In the genomic region with DNA sequence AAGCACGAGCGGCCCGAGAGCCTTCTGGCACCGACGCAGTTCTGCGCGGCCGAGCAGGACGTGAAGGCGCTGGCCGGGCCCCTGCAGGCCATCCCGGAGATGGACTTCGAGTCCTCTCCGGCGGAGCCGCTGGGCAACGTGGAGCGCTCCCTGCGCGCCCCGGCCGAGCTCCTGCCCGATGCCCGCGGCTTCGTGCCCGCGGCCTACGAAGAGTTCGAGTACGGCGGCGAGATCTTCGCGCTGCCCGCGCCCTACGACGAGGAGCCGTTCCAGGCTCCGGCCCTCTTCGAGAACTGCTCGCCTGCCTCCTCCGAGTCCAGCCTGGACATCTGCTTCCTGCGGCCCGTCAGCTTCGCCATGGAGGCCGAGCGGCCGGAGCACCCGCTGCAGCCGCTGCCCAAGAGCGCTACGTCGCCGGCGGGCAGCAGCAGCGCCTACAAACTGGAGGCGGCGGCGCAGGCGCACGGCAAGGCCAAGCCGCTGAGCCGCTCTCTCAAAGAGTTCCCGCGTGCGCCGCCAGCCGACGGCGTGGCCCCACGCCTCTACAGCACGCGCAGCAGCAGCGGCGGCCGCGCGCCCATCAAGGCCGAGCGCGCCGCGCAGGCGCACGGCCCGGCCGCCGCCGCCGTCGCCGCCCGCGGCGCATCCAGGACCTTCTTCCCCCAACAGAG, we compare ENCODE assay signal across 8 cellular contexts.
DNase-seq lines count a peak whose midpoint lies in the region; ATAC-seq and TF ChIP-seq lines count a peak whose summit lies in the region.

No MANE protein-coding gene starts in this region.

- peaks cover 2% of the 10 kb centered on the region; the same call in 1 of the 3 replicates for H3K36me3 Mint-ChIP-seq in GM23338 (ENCODE audit: low read depth)

- TF ChIP-seq CTCF in GM23338 (conservative IDR thresholded peaks at IDR 0.05; ENCODE audit: low read depth in 2 of 2) (peak in 1 of 2 experiments; percentile 27; a peak in 2 of 4 replicates), choroid plexus epithelial cell (conservative IDR thresholded peaks at IDR 0.05; ENCODE audit: low read depth, low read length) (no peak), kidney epithelial cell (IDR thresholded peaks at IDR 0.05; ENCODE audit: insufficient read depth, low read length, poor library complexity, severe bottlenecking) (no peak), MM.1S (IDR thresholded peaks at IDR 0.05; ENCODE audit: low read length) (no peak)

- H3K27me3 ChIP-seq in GM23338 (ENCODE audit: insufficient read depth): peaks cover 40% of the 10 kb centered on the region
- H3K27me3 ChIP-seq in kidney epithelial cell (ENCODE audit: control insufficient read depth, insufficient read depth, low read length): peaks cover 6% of the 10 kb centered on the region
- H3K27me3 ChIP-seq in MM.1S (replicated peaks; ENCODE audit: insufficient read depth, low read length): no peaks in the 10 kb centered on the region

- no peaks in the 10 kb centered on the region; the same call in 2 of the 3 replicates for H3K4me1 Mint-ChIP-seq in GM23338

- DNase-seq in CD1c-positive myeloid dendritic cell (ENCODE audit: extremely low spot score) (peak; percentile 90), GM23338 (ENCODE audit: low spot score) (peak; percentile 94), choroid plexus epithelial cell (ENCODE audit: low read depth) (peak; percentile 88), kidney epithelial cell (ENCODE audit: low read depth) (peak; percentile 47), NCI-H1048 (lab: John Stamatoyannopoulos, UW) (no peak), MM.1S (no peak)
- DNase-seq in stimulated activated CD4-positive, alpha-beta T cell treated with anti-CD3 and anti-CD28 coated beads, Interleukin-1b, Interleukin-23, amount 100 ng/mL, for 24 hours (ENCODE audit: low read depth in 4 of 4, low spot score in 1 of 4): peak; percentile 12 to 61 (median 34)

- H3K9me2 ChIP-seq in GM23338 (ENCODE audit: insufficient read depth) (no peaks in the 10 kb centered on the region; the same call in 1 of the 2 replicates), MM.1S (replicated peaks; ENCODE audit: insufficient read depth, low read length) (no peaks in the 10 kb centered on the region)

- H3K4me3 ChIP-seq in GM23338: peak overlapping the region; percentile 58
- peak overlapping the region; percentile 52 for H3K4me3 ChIP-seq in choroid plexus epithelial cell (ENCODE audit: low read depth, low read length)
- H3K4me3 ChIP-seq in kidney epithelial cell (ENCODE audit: low read depth, low read length): peak overlapping the region; percentile 37
- no peak overlapping the region for H3K4me3 ChIP-seq in MM.1S (ENCODE audit: low read length)

- peaks cover 35% of the 10 kb centered on the region for H3K27me3 Mint-ChIP-seq in GM23338 (ENCODE audit: insufficient read depth, low read depth, poor library complexity)

- 0 out of 2 replicates have a peak, but pooled peaks cover 13% of the 10 kb centered on the region for H3F3A ChIP-seq in GM23338 (replicated peaks; ENCODE audit: low read depth)
- no peaks in the 10 kb centered on the region for H3F3A ChIP-seq in MM.1S (ENCODE audit: insufficient read depth, low read length)

- H3K36me3 ChIP-seq in GM23338 (ENCODE audit: insufficient read depth) (no peaks in the 10 kb centered on the region), kidney epithelial cell (ENCODE audit: control insufficient read depth, insufficient read depth, low read length) (no peaks in the 10 kb centered on the region), MM.1S (replicated peaks; ENCODE audit: insufficient read depth, low read length) (no peaks in the 10 kb centered on the region)

- H2AFZ ChIP-seq in GM23338: peak overlapping the region; percentile 98
- H2AFZ ChIP-seq in MM.1S (ENCODE audit: low read length): no peak overlapping the region

- H4K20me1 ChIP-seq in GM23338 (replicated peaks; ENCODE audit: insufficient read depth): no peaks in the 10 kb centered on the region
- no peaks in the 10 kb centered on the region for H4K20me1 ChIP-seq in MM.1S (ENCODE audit: insufficient read depth, low read length)

- no peak overlapping the region for H3K27ac Mint-ChIP-seq in GM23338

- peak overlapping the region; percentile 53; the same call in 2 of the 3 replicates for H3K4me3 Mint-ChIP-seq in GM23338

- peak; percentile 87 for ATAC-seq in GM23338
- ATAC-seq in activated CD4-positive, CD25-positive, alpha-beta regulatory T cell treated with anti-CD3 and anti-CD28 coated beads, Interleukin-2, amount 50 U/mL, for 24 hours: peak; percentile 96 to 97

- no peaks in the 10 kb centered on the region for H3K9me3 ChIP-seq in MM.1S (replicated peaks; ENCODE audit: insufficient read depth, low read length)

- H3K4me1 ChIP-seq in GM23338 (ENCODE audit: insufficient read depth) (peaks cover 5% of the 10 kb centered on the region), MM.1S (ENCODE audit: low read length) (no peaks in the 10 kb centered on the region)

- H3K9ac ChIP-seq in MM.1S (ENCODE audit: low read length): no peak overlapping the region

- H3K4me2 ChIP-seq in GM23338: peak overlapping the region; percentile 86
- no peak overlapping the region for H3K4me2 ChIP-seq in MM.1S (ENCODE audit: low read depth, low read length)

- H3K27ac ChIP-seq in GM23338 (ENCODE audit: low read depth): no peak overlapping the region
- H3K27ac ChIP-seq in MM.1S (ENCODE audit: low read length): no peak overlapping the region

- H3K79me2 ChIP-seq in GM23338 (replicated peaks; ENCODE audit: insufficient read depth) (no peaks in the 10 kb centered on the region), MM.1S (ENCODE audit: low read length) (no peaks in the 10 kb centered on the region)

- peaks cover 13% of the 10 kb centered on the region; the same call in 1 of the 3 replicates for H3K9me3 Mint-ChIP-seq in GM23338

TF ChIP-seq in GM23338, 12 proteins besides CTCF, POLR2A, EP300 and RAD21:
- TF ChIP-seq POLR2AphosphoS5 (IDR thresholded peaks at IDR 0.05; ENCODE audit: low read depth) (peak; percentile 49; the same call in 1 of the 2 replicates), NANOG (IDR thresholded peaks at IDR 0.05; ENCODE audit: borderline replicate concordance) (no peak), CREB1 (CRISPR knock-in tag; IDR thresholded peaks at IDR 0.05; ENCODE audit: low read depth) (0 out of 2 replicates have a peak, but pooled peaks have one; percentile 25)

Comparison
In these comparisons a context has a peak if more than half of its experiments do, and no peak if none do; other contexts are left out.
1. DNase-seq: peak in CD1c-positive myeloid dendritic cell (single experiment), GM23338 (single experiment), choroid plexus epithelial cell (single experiment), kidney epithelial cell (single experiment) and stimulated activated CD4-positive, alpha-beta T cell treated with anti-CD3 and anti-CD28 coated beads, Interleukin-1b, Interleukin-23, amount 100 ng/mL, for 24 hours (4 of 4); none in NCI-H1048 (single experiment) and MM.1S (single experiment).